ENCODE assay signal across 11 cellular contexts in the genomic region with DNA sequence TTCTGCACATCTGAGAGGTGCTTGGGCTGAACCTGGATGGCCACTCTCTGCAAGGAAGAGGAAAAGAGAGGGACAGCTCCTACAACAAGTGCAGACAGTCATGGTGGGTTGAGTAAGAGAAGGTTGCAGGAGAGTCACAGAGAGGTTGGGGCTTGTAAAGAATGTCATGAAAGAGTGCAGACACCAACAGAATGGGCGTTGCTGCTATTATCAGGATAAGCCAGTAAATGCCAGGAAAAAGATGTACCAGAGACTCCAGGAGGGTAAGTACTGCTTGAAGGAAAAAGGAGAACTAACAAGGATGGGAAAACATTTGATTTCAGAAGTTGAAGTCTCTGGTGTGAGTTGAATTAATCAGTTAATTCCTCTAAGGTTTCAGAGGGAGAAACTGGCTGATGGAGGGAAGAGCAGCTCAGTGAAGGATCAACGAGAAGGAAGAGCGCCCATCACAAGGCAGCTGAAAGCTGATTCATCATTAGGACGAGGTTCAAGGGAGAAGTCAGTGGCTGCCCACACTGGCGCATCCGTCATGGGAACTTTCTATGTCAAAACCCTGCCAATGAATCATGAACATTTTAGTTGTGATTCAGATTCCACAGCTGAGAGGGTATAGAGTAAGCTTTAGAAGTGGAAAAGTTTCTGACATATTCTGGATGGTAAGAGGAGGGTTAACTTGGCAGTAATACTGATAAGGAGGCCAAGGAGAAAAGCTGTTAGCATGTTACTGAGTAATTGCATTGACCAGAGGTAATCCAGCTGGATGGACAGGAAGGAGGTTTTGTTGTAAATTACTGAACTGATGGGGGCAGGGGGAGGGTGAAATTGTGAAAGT.
A peak's percentile ranks its signal among the peaks of the same experiment; 100 is the strongest.
DNase-seq lines count a peak whose midpoint lies in the region; ATAC-seq and TF ChIP-seq lines count a peak whose summit lies in the region.
"Had no signal": no experiment of that assay in that cellular context is flagged by ENCODE, and none has a peak within 500 bp of the region (broad histone marks: within the 10 kb centered on the region; RNA-seq: fewer than 3 reads in every experiment).

No MANE protein-coding gene starts in this region.

- no peak for TF ChIP-seq POLR2A in body of pancreas (IDR thresholded peaks at IDR 0.05)

- ATAC-seq in body of pancreas, result peak; percentile 9
- ATAC-seq in left lung, result peak; percentile 63
- no peak for ATAC-seq in GM21515 (IDR thresholded peaks at IDR 0.05; ENCODE audit: unreplicated experiment)
- ATAC-seq in HG03571 (IDR thresholded peaks at IDR 0.05; ENCODE audit: unreplicated experiment), result no peak

- H3K36me3 ChIP-seq in body of pancreas (replicated peaks in 1 of 2; ENCODE audit: insufficient read depth in 1 of 2, low read depth in 2 of 2), result no peaks in the 10 kb centered on the region
- no peaks in the 10 kb centered on the region for H3K36me3 ChIP-seq in left lung

- H3K27ac ChIP-seq in body of pancreas, result no peak overlapping the region
- peak overlapping the region in 1 of 2 donors; percentile 58 for H3K27ac ChIP-seq in left lung
- H3K27ac ChIP-seq: parathyroid adenoma had no signal

- H3K4me1 ChIP-seq in body of pancreas (no peaks in the 10 kb centered on the region), left lung (peaks cover 0 to 10% of the 10 kb centered on the region in 2 donors)
- H3K4me1 ChIP-seq: parathyroid adenoma had no signal

- H3K27me3 ChIP-seq in body of pancreas (no peaks in the 10 kb centered on the region), left lung (no peaks in the 10 kb centered on the region)

- peak; percentile 11 for DNase-seq in stimulated activated CD4-positive, alpha-beta T cell treated with anti-CD3 and anti-CD28 coated beads, Interleukin-1b, Interleukin-23, amount 100 ng/mL, for 48 hours
- no peak for DNase-seq in stimulated activated CD4-positive, alpha-beta T cell treated with anti-CD3 and anti-CD28 coated beads, Interleukin-4, amount 100 ng/mL, for 4 hours
- DNase-seq in body of pancreas (peak in 1 of 4 donors; percentile 39), left lung (peak in 1 of 2 donors; percentile 38), NCI-H1105 treated with DMSO at 0.1 percent for 48 hours (lab: John Stamatoyannopoulos, UW) (no peak), UCSD-AML1 (lab: John Stamatoyannopoulos, UW; ENCODE audit: unreplicated experiment) (no peak)
- DNase-seq: activated CD4-positive, alpha-beta T cell treated with anti-CD3 and anti-CD28 coated beads, Interleukin-2, amount 10 ng/mL, durations not matched to agents 24 days and 14 days; NCI-H1930 had no signal

- H3K4me3 ChIP-seq in body of pancreas, result no peak overlapping the region
- H3K4me3 ChIP-seq in left lung, result no peak overlapping the region

- intact Hi-C loops in body of pancreas (cut with DNase I) (no loop called here), left lung (cut with DNase I) (no loop called here)

- 63 to 70% methylated on average over 6 of the region's 6 CpGs for WGBS in body of pancreas, 2 donors

- H3K9me3 ChIP-seq in body of pancreas (no peaks in the 10 kb centered on the region), left lung (no peaks in the 10 kb centered on the region)

- TF ChIP-seq CTCF in body of pancreas (IDR thresholded peaks at IDR 0.05) (no peak), left lung (IDR thresholded peaks at IDR 0.05) (no peak)

Comparison
In these comparisons a context has a peak if more than half of its experiments do, and no peak if none do; other contexts are left out.
1. ATAC-seq: peak in body of pancreas (single experiment) and left lung (single experiment); none in GM21515 (single experiment) and HG03571 (single experiment).